ENCODE assay signal across 8 cellular contexts in genomic region chrX:154486396-154487207, GRCh38. TPM values are rescaled to one million over a fixed set of nuclear protein-coding genes. Genes with fewer than 3 reads are reported as not detected.
DNase-seq lines count a peak whose midpoint lies in the region; ATAC-seq, FAIRE-seq and TF ChIP-seq lines count a peak whose summit lies in the region.

TSS of gene UBL4A (minus strand) at chrX:154486615. CDS start at chrX:154486584, 31 bp downstream.

- no peak for FAIRE-seq in A549 (lab: Jason Lieb, UNC)

- POLR2A ChIA-PET in A549 (lab: Yijun Ruan, JAX), result interaction anchor here (0.6 to 0.7 kb wide), 3 partner anchors 12 to 89 kb away, joined by 3 to 6 read pairs (median 3); partner anchors contain the start of gene RPL10

- ATAC-seq in A549 (peak; percentile 17 to 25; a peak in 4 of 6 replicates), GM18909 (IDR thresholded peaks at IDR 0.05; ENCODE audit: poor library complexity, unreplicated experiment) (peak; percentile 23), left lobe of liver (peak; percentile 63), GM19328 (IDR thresholded peaks at IDR 0.05; ENCODE audit: unreplicated experiment) (no peak)

- no peak for TF ChIP-seq EP300 in A549 (IDR thresholded peaks at IDR 0.05)

- peaks cover 30% of the 10 kb centered on the region for H3K4me1 ChIP-seq in A549

- DNase-seq in A549 (ENCODE audit: low read depth in 1 of 2, low spot score in 1 of 2) (peak; percentile 26 to 33), NCI-H1930 (lab: John Stamatoyannopoulos, UW) (peak; percentile 18 to 50), coronary artery (ENCODE audit: low spot score) (no peak), left lobe of liver (ENCODE audit: low spot score) (peak; percentile 61)
- peak; percentile 22 for DNase-seq in activated CD4-positive, alpha-beta T cell treated with anti-CD3 and anti-CD28 coated beads for 1 hour
- DNase-seq in stimulated activated CD4-positive, alpha-beta T cell treated with anti-CD3 and anti-CD28 coated beads, Interleukin-4, amount 100 ng/mL, for 1 hour, result peak; percentile 62

- peak; percentile 41; the same call in 1 of the 2 replicates for TF ChIP-seq POLR2A in A549 (IDR thresholded peaks at IDR 0.05; ENCODE audit: low read length)

- 0% methylated on average over 1 of the region's 95 CpGs for WGBS in A549 (ENCODE audit: missing lambda C conversion rate)

- H3K27ac ChIP-seq in A549, result peak within 1 kb of the TSS; percentile 97 to 98
- H3K27ac ChIP-seq in coronary artery, result peak within 1 kb of the TSS; percentile 63 to 90

- no peak for TF ChIP-seq RAD21 in A549 (conservative IDR thresholded peaks at IDR 0.05 in 1 of 2, IDR thresholded peaks at IDR 0.05 in 1 of 2)

- peak within 1 kb of the TSS; percentile 98 for H3K4me2 ChIP-seq in A549

- CTCF ChIA-PET in A549 (lab: Yijun Ruan, JAX), result interaction anchor here (0.6 to 1.4 kb wide), 4 partner anchors 10 to 113 kb away, joined by 3 to 4 read pairs (median 3); no protein-coding TSS in a partner anchor

- H3K9me3 ChIP-seq in A549, result no peaks in the 10 kb centered on the region

- TF ChIP-seq CTCF in A549 (IDR thresholded peaks at IDR 0.05) (no peak), coronary artery (IDR thresholded peaks at IDR 0.05) (no peak)

- H3K4me3 ChIP-seq in A549, result peak within 1 kb of the TSS; percentile 98
- H3K4me3 ChIP-seq in coronary artery, result peak within 1 kb of the TSS; percentile 85

TF ChIP-seq in A549, 52 proteins besides CTCF, POLR2A, EP300 and RAD21:
- TF ChIP-seq, protein P1, sequence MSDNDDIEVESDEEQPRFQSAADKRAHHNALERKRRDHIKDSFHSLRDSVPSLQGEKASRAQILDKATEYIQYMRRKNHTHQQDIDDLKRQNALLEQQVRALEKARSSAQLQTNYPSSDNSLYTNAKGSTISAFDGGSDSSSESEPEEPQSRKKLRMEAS (IDR thresholded peaks at IDR 0.05), result peak; percentile 29; the same call in 1 of the 2 replicates
- TF ChIP-seq HOXB13 (CRISPR knock-in tag; IDR thresholded peaks at IDR 0.05; ENCODE audit: low read depth) (no peak), E2F6 (IDR thresholded peaks at IDR 0.05; ENCODE audit: borderline replicate concordance, low read depth) (0 out of 2 replicates have a peak, but pooled peaks have one; percentile 27), NPAS2 (CRISPR knock-in tag; IDR thresholded peaks at IDR 0.05; ENCODE audit: borderline replicate concordance) (no peak), JUN (IDR thresholded peaks at IDR 0.05) (peak in 1 of 2 experiments; percentile 46; a peak in 2 of 5 replicates)
TF ChIP-seq in A549: peak in this region for 3.

RNA-seq across cellular contexts. Expression of gene UBL4A, which starts in this region (rescaled TPM):
- polyA plus RNA-seq in A549 (2011; rRNA removed) (26.4 and 30.8 TPM in 2 replicates), A549 (2017; fragmentation: RNase III; extraction: RNeasy Plus Mini Kit Qiagen cat#74134 plus additional on column Dnase treatment) (34.6 to 37.7 TPM (median 36.9 TPM) in 3 replicates)
- polyA plus RNA-seq in A549 (2012; cell fraction: cytosol; rRNA removed), result 41.9 and 51.0 TPM in 2 replicates
- 26.9 and 33.9 TPM in 2 replicates for polyA plus RNA-seq in A549 (2012; cell fraction: nucleus; rRNA removed)
- polyA minus RNA-seq in A549 (2011; rRNA and poly(A)+ RNA removed), result 34.8 and 35.5 TPM in 2 replicates
- 18.3 TPM for total RNA-seq in left lobe of liver
